In genomic region chrX:155997436-155997835, GRCh38 we compare ENCODE assay signal across 1 cellular context.
TF ChIP-seq lines count a peak whose summit lies in the region.

TSS of gene IL9R (plus strand) at chrX:155997696. CDS start at chrX:155997760, 64 bp downstream.

TF ChIP-seq in GM12878, 131 proteins besides CTCF, POLR2A, EP300 and RAD21 (continued from another document and continues in another):
- TF ChIP-seq CEBPZ (IDR thresholded peaks at IDR 0.05; ENCODE audit: low read depth, low read length) (no peak), KDM1A (IDR thresholded peaks at IDR 0.05; ENCODE audit: borderline replicate concordance) (no peak), ASH2L (IDR thresholded peaks at IDR 0.05; ENCODE audit: borderline replicate concordance, low read depth) (no peak), PRDM15 (CRISPR knock-in tag; IDR thresholded peaks at IDR 0.05) (no peak), ZNF592 (IDR thresholded peaks at IDR 0.05) (no peak), KAT2A (conservative IDR thresholded peaks at IDR 0.05; ENCODE audit: control insufficient read depth, low read depth, low read length) (no peak), TCF7 (IDR thresholded peaks at IDR 0.05; ENCODE audit: borderline replicate concordance) (no peak), RCOR1 (conservative IDR thresholded peaks at IDR 0.05; ENCODE audit: low read depth, low read length) (no peak), MYB (IDR thresholded peaks at IDR 0.05; ENCODE audit: borderline replicate concordance, low read depth, low read length) (no peak), E4F1 (IDR thresholded peaks at IDR 0.05; ENCODE audit: borderline replicate concordance, partially characterized antibody) (no peak), ZNF687 (IDR thresholded peaks at IDR 0.05) (no peak), CHD1 (IDR thresholded peaks at IDR 0.05; ENCODE audit: low read depth, low read length) (no peak), ZNF622 (IDR thresholded peaks at IDR 0.05) (no peak), SIN3A (IDR thresholded peaks at IDR 0.05; ENCODE audit: low read depth, low read length) (no peak), RELB (IDR thresholded peaks at IDR 0.05; ENCODE audit: low read depth) (no peak), FOXK2 (IDR thresholded peaks at IDR 0.05) (no peak), RBBP5 (conservative IDR thresholded peaks at IDR 0.05) (no peak), DPF2 (IDR thresholded peaks at IDR 0.05) (0 out of 2 replicates have a peak, but pooled peaks have one; percentile 49), MLLT1 (IDR thresholded peaks at IDR 0.05) (no peak), EED (IDR thresholded peaks at IDR 0.05; ENCODE audit: low read depth) (no peak), NFYA (IDR thresholded peaks at IDR 0.05; ENCODE audit: borderline replicate concordance, low read depth, low read length) (no peak), MTA3 (IDR thresholded peaks at IDR 0.05; ENCODE audit: borderline replicate concordance, low read length) (no peak), CBX3 (IDR thresholded peaks at IDR 0.05; ENCODE audit: borderline replicate concordance, low read depth) (no peak), CUX1 (IDR thresholded peaks at IDR 0.05; ENCODE audit: insufficient replicate concordance, low read depth, low read length) (no peak), POLR2AphosphoS5 (IDR thresholded peaks at IDR 0.05; ENCODE audit: low read length) (no peak)
